ENCODE assay signal across 30 cellular contexts in the genomic region with DNA sequence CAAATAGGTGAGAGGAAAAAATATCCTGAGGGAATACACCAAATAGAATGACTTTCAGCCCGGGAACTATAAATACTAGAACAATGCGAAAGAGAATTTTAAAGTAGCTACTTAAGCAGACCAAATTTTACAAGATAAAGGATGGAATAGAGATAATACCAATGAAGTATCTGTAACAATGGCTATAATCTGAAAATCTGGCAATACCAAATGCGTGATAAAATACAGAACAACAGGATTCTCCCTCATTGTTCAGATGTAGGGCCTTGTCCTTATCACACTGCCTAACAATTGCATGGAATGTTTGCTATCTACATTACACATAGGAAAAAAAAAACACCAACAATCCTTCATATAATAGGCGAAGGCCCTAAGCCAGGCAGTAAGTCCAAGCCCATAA.
"Had no signal": no experiment of that assay in that cellular context is flagged by ENCODE, and none has a peak within 500 bp of the region (broad histone marks: within the 10 kb centered on the region; RNA-seq: fewer than 3 reads in every experiment).

No MANE protein-coding gene starts in this region.

- H3K27ac ChIP-seq: adrenal gland, ascending aorta, body of pancreas, brain microvascular endothelial cell, breast epithelium, cardiac muscle cell had no signal

- H3K4me3 ChIP-seq: adrenal gland, ascending aorta, body of pancreas, breast epithelium, cardiac muscle cell had no signal

- H3K27me3 ChIP-seq: adrenal gland, ascending aorta, body of pancreas, brain microvascular endothelial cell, breast epithelium, cardiac muscle cell had no signal

- DNase-seq: activated effector memory CD4-positive, alpha-beta T cell treated with anti-CD3 and anti-CD28 coated beads, Interleukin-2, amount 50 U/mL, for 16 hours; activated effector memory CD4-positive, alpha-beta T cell treated with Interleukin-2 at 50 U/mL for 16 hours; activated gamma-delta T cell; activated gamma-delta T cell treated with Interleukin-2 at 50 U/mL for 16 hours; activated naive CD4-positive, alpha-beta T cell; activated naive CD4-positive, alpha-beta T cell treated with anti-CD3 and anti-CD28 coated beads for 36 hours; activated naive CD4-positive, alpha-beta T cell treated with anti-CD3 and anti-CD28 coated beads, Interleukin-2, amount 10 ng/mL, durations not matched to agents 7 days and 5 days; activated naive CD4-positive, alpha-beta T cell treated with anti-CD3 and anti-CD28 coated beads, Interleukin-2, amount 50 U/mL, for 16 hours; activated naive CD4-positive, alpha-beta T cell treated with Interleukin-2 at 50 U/mL for 16 hours; activated naive CD8-positive, alpha-beta T cell treated with anti-CD3 and anti-CD28 coated beads for 36 hours; activated naive CD8-positive, alpha-beta T cell treated with anti-CD3 and anti-CD28 coated beads, Interleukin-2, amount 10 ng/mL, durations not matched to agents 7 days and 5 days; activated naive CD8-positive, alpha-beta T cell treated with anti-CD3 and anti-CD28 coated beads, Interleukin-2, amount 50 U/mL, for 24 hours; activated T-cell treated with anti-CD3 and anti-CD28 coated beads, Interleukin-2, amount 50 U/mL, for 1 hour; activated T-cell treated with anti-CD3 and anti-CD28 coated beads, Interleukin-2, amount 50 U/mL, for 24 hours; activated T-cell treated with anti-CD3 and anti-CD28 coated beads, Interleukin-2, amount 50 U/mL, for 4 hours; activated T-cell treated with anti-CD3 and anti-CD28 coated beads, Interleukin-2, amount 50 U/mL, for 48 hours; activated T-cell treated with anti-CD3 and anti-CD28 coated beads, Interleukin-2, amount 50 U/mL, for 72 hours; adrenal gland; amniotic stem cell; amygdala; anterior cingulate cortex; aorta; body of pancreas; brain microvascular endothelial cell; caudate nucleus; central memory CD4-positive, alpha-beta T cell; cerebellar nuclear complex had no signal

- H3K4me1 ChIP-seq: adrenal gland, ascending aorta, body of pancreas, breast epithelium had no signal

- H3K36me3 ChIP-seq: adrenal gland, ascending aorta, brain microvascular endothelial cell, breast epithelium, cardiac muscle cell had no signal
